In the genomic region with DNA sequence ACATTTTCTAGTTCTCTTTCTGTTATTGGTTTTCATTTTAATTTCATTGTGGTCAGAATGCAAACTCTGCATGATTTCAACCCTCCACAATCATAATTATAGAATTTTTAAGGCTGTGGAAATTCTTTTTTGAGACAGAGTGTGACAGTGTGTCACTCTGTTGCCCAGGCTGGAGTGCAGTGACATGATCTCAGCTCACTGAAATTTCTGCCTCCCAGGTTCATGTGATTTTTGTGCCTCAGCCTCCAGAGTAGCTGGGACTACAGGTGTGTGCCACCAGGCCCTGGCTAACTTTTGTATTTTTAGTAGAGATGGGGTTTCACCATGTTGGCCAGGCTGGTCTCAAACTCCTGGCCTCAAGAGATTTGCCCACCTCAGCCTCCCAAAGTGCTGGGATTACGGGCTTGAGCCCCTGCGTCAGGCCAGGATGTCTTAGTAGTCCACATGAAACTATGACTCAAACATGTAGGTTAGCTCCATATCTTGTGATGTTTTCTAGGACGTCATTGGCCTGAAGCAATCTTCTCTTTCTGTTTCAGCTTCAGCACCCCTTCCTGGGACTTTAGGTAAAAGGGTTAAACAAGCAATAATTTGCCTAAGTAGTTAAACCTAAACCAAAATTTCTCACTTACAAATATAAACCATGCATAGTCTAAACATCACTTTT, we compare ENCODE assay signal across 17 cellular contexts. TPM values are rescaled to one million over a fixed set of nuclear protein-coding genes. Genes with fewer than 3 reads are reported as not detected.
DNase-seq lines count a peak whose midpoint lies in the region; ATAC-seq and TF ChIP-seq lines count a peak whose summit lies in the region.
"Had no signal": no experiment of that assay in that cellular context is flagged by ENCODE, and none has a peak within 500 bp of the region (broad histone marks: within the 10 kb centered on the region; RNA-seq: fewer than 3 reads in every experiment).

No MANE protein-coding gene starts in this region.

- H3K36me3 ChIP-seq in A673 (ENCODE audit: insufficient read depth, low read length, poor library complexity, severe bottlenecking), result no peaks in the 10 kb centered on the region

- intact Hi-C loops in A673 (cut with micrococcal nuclease; ENCODE audit: unreplicated experiment), result no loop called here

- CTCF ChIA-PET in A673 (lab: Charles Lee), result no interaction called here

- no peak overlapping the region for H3K27ac ChIP-seq in coronary artery
- no peak overlapping the region for H3K27ac ChIP-seq in A673 (ENCODE audit: low read depth, low read length, poor library complexity, severe bottlenecking)

- H3K27me3 ChIP-seq in A673 (replicated peaks; ENCODE audit: insufficient read depth, low read depth, low read length, poor library complexity), result no peaks in the 10 kb centered on the region

- H3K9me3 ChIP-seq in A673 (ENCODE audit: low read depth, low read length, poor library complexity, severe bottlenecking), result peaks cover 11% of the 10 kb centered on the region

- peak; percentile 96 for ATAC-seq in GM18498 (IDR thresholded peaks at IDR 0.05; ENCODE audit: unreplicated experiment)
- peak; percentile 94 for ATAC-seq in GM19452 (IDR thresholded peaks at IDR 0.05; ENCODE audit: unreplicated experiment)
- ATAC-seq in HG02870 (IDR thresholded peaks at IDR 0.05; ENCODE audit: unreplicated experiment), result peak; percentile 93
- peak; percentile 90 for ATAC-seq in HG03460 (IDR thresholded peaks at IDR 0.05; ENCODE audit: unreplicated experiment)
- ATAC-seq: T-cell had no signal

- no peaks in the 10 kb centered on the region for H3K4me1 ChIP-seq in A673 (ENCODE audit: insufficient read depth, low read length, poor library complexity, severe bottlenecking)

- no peak for DNase-seq in coronary artery (ENCODE audit: low spot score)
- DNase-seq in RPMI8226, result no peak
- DNase-seq in T-helper 2 cell, result no peak
- no peak for DNase-seq in A673 (ENCODE audit: low spot score)
- DNase-seq: activated CD4-positive, alpha-beta T cell treated with anti-CD3 and anti-CD28 coated beads for 1 hour; activated T-cell treated with anti-CD3 and anti-CD28 coated beads, Interleukin-2, amount 50 U/mL, for 72 hours; anterior cingulate cortex; foreskin fibroblast; NCI-H2081; stimulated activated CD4-positive, alpha-beta T cell treated with anti-CD3 and anti-CD28 coated beads, Interleukin-2, amount 100 ng/mL, for 48 hours; T-cell had no signal

- H3K4me3 ChIP-seq in coronary artery, result no peak overlapping the region
- no peak overlapping the region for H3K4me3 ChIP-seq in A673 (ENCODE audit: low read depth, low read length, poor library complexity, severe bottlenecking)

- BruUV-seq in A673 (replicated peaks; lab: Mats Ljungman, UMichigan), result no TSS peak

- POLR2A ChIA-PET in A673 (lab: Charles Lee; ENCODE audit: low non-redundant PET), result no interaction called here

- no peak for TF ChIP-seq CTCF in coronary artery (IDR thresholded peaks at IDR 0.05)
- no peak for TF ChIP-seq CTCF in A673 (conservative IDR thresholded peaks at IDR 0.05; ENCODE audit: low read depth, low read length)

RNA-seq across cellular contexts. Expression of a gene that starts 47.4 kb away (rescaled TPM):
- total RNA-seq in A673 (2021), result not detected in 2 replicates
- total RNA-seq: dermis microvascular lymphatic vessel endothelial cell, pulmonary artery endothelial cell had no signal
